ENCODE assay signal across 1 cellular context in the genomic region with DNA sequence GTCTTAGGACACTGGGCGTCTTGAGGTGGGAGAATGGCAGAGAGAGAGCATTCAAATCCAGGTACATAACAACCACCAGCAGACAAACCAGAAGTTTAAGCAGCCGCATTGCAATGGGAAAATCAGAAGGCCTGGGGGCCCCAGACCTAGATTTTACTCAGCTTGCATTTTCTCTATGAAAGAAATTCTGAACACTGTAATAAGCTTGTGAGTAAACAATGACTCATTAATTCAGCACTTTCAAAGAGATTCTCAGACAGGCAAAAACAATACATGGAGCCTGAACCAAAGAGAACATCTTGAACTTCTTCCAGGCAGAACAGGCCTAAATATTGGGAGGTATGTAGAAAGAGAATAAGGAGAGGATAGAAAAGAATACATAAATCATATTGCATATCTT.
TF ChIP-seq lines count a peak whose summit lies in the region.

No MANE protein-coding gene starts in this region.

TF ChIP-seq in HepG2, 621 proteins besides CTCF, POLR2A, EP300 and RAD21 (continued from another document):
- TF ChIP-seq ZSCAN31 (CRISPR knock-in tag; IDR thresholded peaks at IDR 0.05; ENCODE audit: low read depth): no peak
